In the genomic region with DNA sequence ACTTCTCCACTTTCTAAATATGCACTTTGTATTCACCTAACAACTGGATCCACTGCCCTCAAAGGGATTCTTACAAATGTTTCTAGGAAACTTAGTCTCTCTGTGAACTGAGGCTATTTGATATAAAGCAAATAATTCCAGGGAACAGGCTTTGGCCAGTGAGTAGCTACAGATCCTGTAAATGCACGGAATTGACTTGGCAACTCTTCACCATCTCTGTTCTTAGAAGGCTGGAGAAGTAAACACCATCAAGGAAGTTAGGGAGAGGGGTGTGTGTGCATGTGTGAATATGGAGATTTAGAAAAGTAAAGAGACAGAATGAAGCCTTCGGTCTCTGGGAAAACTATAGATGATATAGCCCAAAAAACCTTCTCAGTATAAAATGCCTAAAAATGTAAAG, we compare ENCODE assay signal across 7 cellular contexts. TPM values are rescaled to one million over a fixed set of nuclear protein-coding genes. Genes with fewer than 3 reads are reported as not detected.
"Had no signal": no experiment of that assay in that cellular context is flagged by ENCODE, and none has a peak within 500 bp of the region (broad histone marks: within the 10 kb centered on the region; RNA-seq: fewer than 3 reads in every experiment).

No MANE protein-coding gene starts in this region.

- H3K4me3 ChIP-seq: GM23338, HAP-1 had no signal

- H3K9me3 ChIP-seq: HAP-1 had no signal

- H3K4me3 Mint-ChIP-seq: GM23338, HFFc6 had no signal

- H3K9me3 Mint-ChIP-seq: GM23338, HFFc6 had no signal

- H3K27ac Mint-ChIP-seq: GM23338, HFFc6 had no signal

- ATAC-seq: GM23338, HCT116 had no signal

- H3K36me3 ChIP-seq: HAP-1 had no signal

- H3K4me1 Mint-ChIP-seq: GM23338 had no signal

- H3K4me1 ChIP-seq: HAP-1 had no signal

- DNase-seq: HFFc6, IMR-90 had no signal

RNA-seq across cellular contexts. Expression of gene CIDEA, which starts 10.7 kb away (rescaled TPM):
- total RNA-seq: GM23338, H1, HFFc6, HT-29, IMR-90 had no signal

RNA-seq across cellular contexts. Expression of gene TUBB6, which starts 43.2 kb away (rescaled TPM):
- total RNA-seq: HT-29 had no signal
